17 cellular contexts compared by ENCODE assay signal in the genomic region with DNA sequence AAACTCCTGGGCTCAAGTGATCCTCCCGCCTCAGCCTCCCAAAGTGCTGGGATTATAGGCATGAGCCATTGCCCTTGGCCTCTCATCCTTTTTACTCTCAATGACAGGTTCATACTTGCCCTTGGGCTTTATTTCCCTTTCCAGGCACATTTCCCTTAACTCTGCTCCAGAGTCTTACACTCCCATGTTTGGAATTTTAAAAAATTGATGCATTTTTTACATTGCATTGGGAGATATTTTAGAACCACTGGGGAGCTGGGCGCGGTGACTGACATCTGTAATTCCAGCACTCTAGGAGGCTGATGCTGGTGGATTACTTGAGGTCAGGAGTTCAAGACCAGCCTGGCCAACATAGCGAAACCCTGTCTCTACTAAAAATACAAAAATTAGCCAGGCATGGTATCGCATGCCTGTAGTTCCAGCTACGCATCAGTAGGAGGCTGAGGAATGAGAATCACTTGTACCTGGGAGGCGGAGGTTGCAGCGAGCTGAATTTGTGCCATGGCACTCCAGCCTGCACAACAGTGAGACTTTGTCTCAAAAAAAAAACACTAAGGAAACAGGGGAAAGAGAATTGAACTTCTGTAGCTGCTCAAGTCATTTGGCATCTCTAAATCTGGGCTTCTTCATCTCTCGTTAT. TPM values are rescaled to one million over a fixed set of nuclear protein-coding genes. Genes with fewer than 3 reads are reported as not detected.
DNase-seq lines count a peak whose midpoint lies in the region; ATAC-seq and TF ChIP-seq lines count a peak whose summit lies in the region.
"Had no signal": no experiment of that assay in that cellular context is flagged by ENCODE, and none has a peak within 500 bp of the region (broad histone marks: within the 10 kb centered on the region; RNA-seq: fewer than 3 reads in every experiment).

No MANE protein-coding gene starts in this region.

- 90% methylated on average over 2 of the region's 9 CpGs; no CpG with 5 or more reads in 1 of the 2 experiments for whole genome bisulfite sequencing in IMR-90 (ENCODE audit: extremely low coverage in 2 of 2, insufficient read length in 1 of 2), 2 experiments
- WGBS in smooth muscle cell (ENCODE audit: low lambda C conversion rate): 97% methylated on average over 9 of the region's 9 CpGs
- WGBS in aorta, 2 donors: 92 to 94% methylated on average over 9 of the region's 9 CpGs

- H4K91ac ChIP-seq in IMR-90 (ENCODE audit: insufficient read depth, low read depth, low read length): no peak overlapping the region

- TF ChIP-seq CTCF in IMR-90 (conservative IDR thresholded peaks at IDR 0.05; ENCODE audit: low read depth, low read length) (no peak), cardiac fibroblast (IDR thresholded peaks at IDR 0.05; ENCODE audit: low read depth, low read length) (peak; percentile 7), foreskin keratinocyte (conservative IDR thresholded peaks at IDR 0.05) (peak; percentile 15), smooth muscle cell (IDR thresholded peaks at IDR 0.05; ENCODE audit: borderline replicate concordance, insufficient read depth, poor library complexity, severe bottlenecking) (peak; percentile 15)

- H3K27ac ChIP-seq in IMR-90 (ENCODE audit: insufficient read depth, low read length) (no peak overlapping the region), foreskin keratinocyte (no peak overlapping the region), smooth muscle cell (ENCODE audit: low read depth) (no peak overlapping the region), aorta (ENCODE audit: low read depth in 1 of 2, low read length in 2 of 2) (no peak overlapping the region)
- H3K27ac ChIP-seq: BLaER1 treated with 17β-estradiol and CSF1 and Interleukin-3, amounts not matched to agents 10 nM and 100 nM; GM23248; Peyer's patch had no signal

- H4K20me1 ChIP-seq in IMR-90 (ENCODE audit: insufficient read depth, low read length) (no peaks in the 10 kb centered on the region), smooth muscle cell (ENCODE audit: low read depth) (no peaks in the 10 kb centered on the region)

- no peak overlapping the region for H2BK15ac ChIP-seq in IMR-90 (ENCODE audit: low read depth, low read length)

- no peaks in the 10 kb centered on the region; a peak in 1 of 4 replicates for H3K79me1 ChIP-seq in IMR-90 (ENCODE audit: low read depth in 1 of 2, low read length in 2 of 2)

- CTCF ChIA-PET in IMR-90 (lab: Yijun Ruan, JAX): no interaction called here

- H2BK20ac ChIP-seq in IMR-90 (ENCODE audit: low read depth, low read length): no peak overlapping the region

- no peaks in the 10 kb centered on the region for H3K36me3 ChIP-seq in IMR-90 (ENCODE audit: control insufficient read depth, insufficient read depth, low read length)
- no peaks in the 10 kb centered on the region for H3K36me3 ChIP-seq in smooth muscle cell (ENCODE audit: low read depth)
- H3K36me3 ChIP-seq in aorta (ENCODE audit: control insufficient read depth in 1 of 2, insufficient read depth in 2 of 2, low read length in 1 of 2): no peaks in the 10 kb centered on the region
- H3K36me3 ChIP-seq: BLaER1 treated with 17β-estradiol and CSF1 and Interleukin-3, amounts not matched to agents 10 nM and 100 nM; Peyer's patch had no signal

- H3K56ac ChIP-seq in IMR-90 (ENCODE audit: extremely low read depth, insufficient read depth, low read length): no peak overlapping the region

- no peak overlapping the region for H2BK120ac ChIP-seq in IMR-90 (ENCODE audit: low read depth, low read length)

- H3K9ac ChIP-seq in IMR-90 (ENCODE audit: low read depth, low read length) (no peak overlapping the region), smooth muscle cell (ENCODE audit: low read depth) (no peak overlapping the region)
- H3K9ac ChIP-seq: BLaER1 treated with 17β-estradiol and CSF1 and Interleukin-3, amounts not matched to agents 10 nM and 100 nM; GM23248; SK-N-SH had no signal

- ATAC-seq in IMR-90 (ENCODE audit: low read depth) (no peak), foreskin keratinocyte (no peak), GM21423 (IDR thresholded peaks at IDR 0.05; ENCODE audit: unreplicated experiment) (no peak), aorta (ENCODE audit: low FRiP score) (no peak)

- H4K5ac ChIP-seq in IMR-90 (ENCODE audit: low read depth, low read length): no peak overlapping the region

- H3K27me3 ChIP-seq in IMR-90 (ENCODE audit: control insufficient read depth, insufficient read depth, low read length): no peaks in the 10 kb centered on the region
- no peaks in the 10 kb centered on the region for H3K27me3 ChIP-seq in foreskin keratinocyte
- H3K27me3 ChIP-seq in smooth muscle cell (ENCODE audit: low read depth): no peaks in the 10 kb centered on the region
- no peaks in the 10 kb centered on the region for H3K27me3 ChIP-seq in aorta (ENCODE audit: control insufficient read depth in 1 of 2, insufficient read depth in 2 of 2, low read length in 1 of 2)
- H3K27me3 ChIP-seq: BLaER1 treated with 17β-estradiol and CSF1 and Interleukin-3, amounts not matched to agents 10 nM and 100 nM; Peyer's patch had no signal

- peaks cover 2% of the 10 kb centered on the region for H3K4me1 ChIP-seq in IMR-90 (ENCODE audit: control insufficient read depth, insufficient read depth, low read length)
- H3K4me1 ChIP-seq in foreskin keratinocyte: peaks cover 19% of the 10 kb centered on the region
- peaks cover 25% of the 10 kb centered on the region for H3K4me1 ChIP-seq in smooth muscle cell (ENCODE audit: low read depth)
- H3K4me1 ChIP-seq in aorta (ENCODE audit: control insufficient read depth in 1 of 2, insufficient read depth in 2 of 2, low read length in 2 of 2): no peaks in the 10 kb centered on the region

- H2AFZ ChIP-seq in IMR-90 (replicated peaks; ENCODE audit: low read length, poor library complexity) (no peak overlapping the region), smooth muscle cell (ENCODE audit: low read depth) (no peak overlapping the region)
- H2AFZ ChIP-seq: GM23248 had no signal

- H3K14ac ChIP-seq in IMR-90 (replicated peaks; ENCODE audit: low read depth, low read length): no peak overlapping the region

- POLR2A ChIA-PET in IMR-90 (lab: Charles Lee; ENCODE audit: unreplicated experiment): no interaction called here

- in situ Hi-C loops in IMR-90 (cut with MboI; ENCODE audit: low sequenced_read_pairs): no loop called here

- H3K79me2 ChIP-seq in smooth muscle cell (ENCODE audit: low read depth): no peaks in the 10 kb centered on the region

- no peak overlapping the region for H3K4ac ChIP-seq in IMR-90 (ENCODE audit: low read depth, low read length)

- no peak overlapping the region for H2BK5ac ChIP-seq in IMR-90 (ENCODE audit: low read depth, low read length, poor library complexity, severe bottlenecking)

- DNase-seq in IMR-90 (no peak), cardiac fibroblast (ENCODE audit: low read depth in 2 of 2) (no peak), foreskin keratinocyte (no peak), smooth muscle cell (lab: John Stamatoyannopoulos, UW; ENCODE audit: unreplicated experiment) (no peak), inferior parietal cortex (ENCODE audit: extremely low spot score) (no peak), aorta (no peak)
- DNase-seq: GM23248, KG1, NCI-H1105, NCI-H187 treated with DMSO at 0.1 percent for 48 hours, NCI-H2171, NCI-H82, Peyer's patch, Right ventricle myocardium superior, SK-N-SH had no signal

- H2AK9ac ChIP-seq in IMR-90 (replicated peaks; ENCODE audit: low read depth, low read length, poor library complexity): peak overlapping the region; percentile 23

- BruUV-seq in IMR-90 (replicated peaks; lab: Mats Ljungman, UMichigan): no TSS peak

- dilution Hi-C loops in IMR-90 (cut with HindIII; ENCODE audit: low sequenced_read_pairs, unreplicated experiment): no loop called here

- no peak overlapping the region for H3K18ac ChIP-seq in IMR-90 (ENCODE audit: low read depth, low read length)

- intact Hi-C loops in IMR-90 (cut with micrococcal nuclease): no loop called here
- intact Hi-C loops in aorta (cut with DNase I): no loop called here

- H3K4me2 ChIP-seq in IMR-90 (ENCODE audit: low read depth, low read length) (no peak overlapping the region), smooth muscle cell (no peak overlapping the region)
- H3K4me2 ChIP-seq: SK-N-SH had no signal

- H4K8ac ChIP-seq in IMR-90 (ENCODE audit: low read depth in 2 of 2, low read length in 2 of 2): no peak overlapping the region

- no peaks in the 10 kb centered on the region for H3K9me3 ChIP-seq in IMR-90 (ENCODE audit: control insufficient read depth, insufficient read depth, low read length)
- no peaks in the 10 kb centered on the region for H3K9me3 ChIP-seq in smooth muscle cell (replicated peaks; ENCODE audit: low read depth)
- no peaks in the 10 kb centered on the region for H3K9me3 ChIP-seq in aorta (ENCODE audit: control insufficient read depth, low read length)
- H3K9me3 ChIP-seq: BLaER1 treated with 17β-estradiol and CSF1 and Interleukin-3, amounts not matched to agents 10 nM and 100 nM; Peyer's patch; SK-N-SH had no signal

- no peak for TF ChIP-seq POLR2A in IMR-90 (IDR thresholded peaks at IDR 0.05; ENCODE audit: low read depth, low read length)

- H3K9me1 ChIP-seq in IMR-90 (ENCODE audit: insufficient read depth, low read length): peaks cover 2% of the 10 kb centered on the region; the same call in 1 of the 2 replicates

- H3F3A ChIP-seq in smooth muscle cell (ENCODE audit: low read depth): peaks cover 7% of the 10 kb centered on the region

- H2AK5ac ChIP-seq in IMR-90 (ENCODE audit: low read depth, low read length): 0 out of 2 replicates have a peak overlapping the region, but pooled peaks have one; percentile 15

- H3K23ac ChIP-seq in IMR-90 (ENCODE audit: low read depth, low read length): no peak overlapping the region

- no peak overlapping the region for H3K4me3 ChIP-seq in IMR-90 (ENCODE audit: insufficient read depth, low read depth, low read length)
- H3K4me3 ChIP-seq in cardiac fibroblast (replicated peaks in 1 of 2; ENCODE audit: low read depth in 2 of 2, low read length in 2 of 2): no peak overlapping the region
- no peak overlapping the region for H3K4me3 ChIP-seq in smooth muscle cell
- H3K4me3 ChIP-seq in aorta (ENCODE audit: low read length in 2 of 2): no peak overlapping the region
- H3K4me3 ChIP-seq: BLaER1 treated with 17β-estradiol and CSF1 and Interleukin-3, amounts not matched to agents 10 nM and 100 nM; GM23248; Peyer's patch had no signal

- no peak for TF ChIP-seq RAD21 in IMR-90 (IDR thresholded peaks at IDR 0.05; ENCODE audit: low read length)

TF ChIP-seq in IMR-90, 13 proteins besides CTCF, POLR2A, EP300 and RAD21 (continues in another document):
- TF ChIP-seq NFE2L2 (IDR thresholded peaks at IDR 0.05; ENCODE audit: low read depth, low read length): no peak
- TF ChIP-seq MAZ (IDR thresholded peaks at IDR 0.05; ENCODE audit: borderline replicate concordance, low read depth, low read length): no peak
- TF ChIP-seq RFX5 (IDR thresholded peaks at IDR 0.05; ENCODE audit: low read depth, low read length): no peak
- TF ChIP-seq MAFK (IDR thresholded peaks at IDR 0.05; ENCODE audit: low read depth, low read length): no peak

RNA-seq across cellular contexts. Expression of a gene that starts 18.2 kb away (rescaled TPM):
- 100 and 118 TPM in 2 replicates for total RNA-seq in IMR-90 (2012; rRNA removed)
- polyA plus RNA-seq in IMR-90 (2012; rRNA removed): 43.7 and 62.1 TPM in 2 replicates
- 51.3 and 79.1 TPM in 2 replicates for polyA plus RNA-seq in IMR-90 (2012; cell fraction: cytosol; rRNA removed)
- polyA plus RNA-seq in IMR-90 (2012; cell fraction: nucleus; rRNA removed; ENCODE audit: low replicate concordance): 84.3 and 252 TPM in 2 replicates
- 80.1 and 83.4 TPM in 2 replicates for total RNA-seq in foreskin keratinocyte
- polyA plus RNA-seq in foreskin keratinocyte: 48.7 and 55.4 TPM in 2 replicates
- total RNA-seq in smooth muscle cell: 143 and 165 TPM in 2 replicates
- 96.7 and 127 TPM in 2 replicates for polyA plus RNA-seq in smooth muscle cell
- 10 to 100 TPM; 48.0 to 48.2 TPM for total RNA-seq in aorta
- polyA plus RNA-seq in aorta: 10 to 100 TPM; 34.7 to 35.1 TPM
